14 cellular contexts compared by ENCODE assay signal in genomic region chr1:112515311-112516009, GRCh38. TPM values are rescaled to one million over a fixed set of nuclear protein-coding genes. Genes with fewer than 3 reads are reported as not detected.
DNase-seq lines count a peak whose midpoint lies in the region; ATAC-seq and TF ChIP-seq lines count a peak whose summit lies in the region.
"Had no signal": no experiment of that assay in that cellular context is flagged by ENCODE, and none has a peak within 500 bp of the region (broad histone marks: within the 10 kb centered on the region; RNA-seq: fewer than 3 reads in every experiment).

No MANE protein-coding gene starts in this region.

- ATAC-seq in HG03571 (IDR thresholded peaks at IDR 0.05; ENCODE audit: unreplicated experiment) (no peak), HG03095 (IDR thresholded peaks at IDR 0.05; ENCODE audit: unreplicated experiment) (no peak)
- ATAC-seq: activated CD4-positive, CD25-positive, alpha-beta regulatory T cell treated with anti-CD3 and anti-CD28 coated beads, Interleukin-2, amount 50 U/mL, for 24 hours; activated T-helper 17 cell treated with anti-CD3 and anti-CD28 coated beads, Interleukin-2, amount 50 U/mL, for 72 hours; natural killer cell treated with Interleukin-12 subunit alpha and Interleukin-12 subunit beta and Interleukin-15 and Interleukin-18, amount 100 ng/mL, for 72 hours had no signal

- no peak overlapping the region for H3K9ac ChIP-seq in HUES48 (ENCODE audit: low read depth, low read length)
- H3K9ac ChIP-seq: BLaER1 had no signal

- TF ChIP-seq EP300 in transverse colon (IDR thresholded peaks at IDR 0.05; ENCODE audit: low read depth): no peak

- WGBS in transverse colon (ENCODE audit: low coverage in 1 of 2), 2 donors: 43 to 59% methylated on average over 2 of the region's 2 CpGs

- in situ Hi-C loops in brain microvascular endothelial cell (cut with HindIII; ENCODE audit: low pct_ligation_motif_present, low sequenced_read_pairs) (no loop called here), transverse colon (cut with MboI; ENCODE audit: low pct_ligation_motif_present in 1 of 4, low pct_unique_long_range_greater_than_20kb in 1 of 4, low sequenced_read_pairs in 3 of 4) (loop anchor here in 1 of 4 donors (25.0 kb wide), 1 partner anchor 97 kb away; the partner anchor contains the start of genes CAPZA1 and ST7L)

- no peaks in the 10 kb centered on the region for H3K36me3 ChIP-seq in HUES48 (ENCODE audit: control insufficient read depth, insufficient read depth, low read length)
- H3K36me3 ChIP-seq in brain microvascular endothelial cell (replicated peaks): no peaks in the 10 kb centered on the region
- no peaks in the 10 kb centered on the region for H3K36me3 ChIP-seq in transverse colon
- H3K36me3 ChIP-seq: BLaER1 had no signal

- DNase-seq in AG08396 (ENCODE audit: low spot score) (peak; percentile 77), brain microvascular endothelial cell (peak; percentile 46), kidney tubule cell (ENCODE audit: low spot score) (peak; percentile 89), transverse colon (no peak), NCI-H1417 treated with DMSO at 0.1 percent for 48 hours (lab: John Stamatoyannopoulos, UW) (no peak)
- DNase-seq: SHP77 had no signal

- no peak for TF ChIP-seq POLR2A in transverse colon (IDR thresholded peaks at IDR 0.05)

- intact Hi-C loops in transverse colon (cut with DNase I; ENCODE audit: low total_unique reads): no loop called here

- H3K4me1 ChIP-seq in HUES48 (ENCODE audit: control insufficient read depth, insufficient read depth, low read length): peaks cover 10% of the 10 kb centered on the region
- H3K4me1 ChIP-seq in transverse colon: peaks cover 0 to 8% (median 3%) of the 10 kb centered on the region in 4 donors

- H3K27ac ChIP-seq in HUES48 (ENCODE audit: low read depth, low read length) (peak overlapping the region; percentile 48), brain microvascular endothelial cell (no peak overlapping the region), transverse colon (no peak overlapping the region)
- H3K27ac ChIP-seq: BLaER1, hepatocyte had no signal

- H3K27me3 ChIP-seq in HUES48 (ENCODE audit: control insufficient read depth, insufficient read depth, low read length) (peaks cover 22% of the 10 kb centered on the region), brain microvascular endothelial cell (replicated peaks) (no peaks in the 10 kb centered on the region), transverse colon (peaks cover under 1% of the 10 kb centered on the region)

- no peaks in the 10 kb centered on the region for H3K9me3 ChIP-seq in HUES48 (ENCODE audit: control insufficient read depth, insufficient read depth, low read length)
- H3K9me3 ChIP-seq in transverse colon: no peaks in the 10 kb centered on the region
- H3K9me3 ChIP-seq: BLaER1 had no signal

- TF ChIP-seq CTCF in brain microvascular endothelial cell (IDR thresholded peaks at IDR 0.05; ENCODE audit: low read depth, low read length, missing control alignments) (no peak), transverse colon (IDR thresholded peaks at IDR 0.05) (no peak)

- H3K4me3 ChIP-seq in HUES48 (ENCODE audit: low read depth, low read length) (no peak overlapping the region), brain microvascular endothelial cell (ENCODE audit: low read depth, low read length) (no peak overlapping the region), transverse colon (no peak overlapping the region)
- H3K4me3 ChIP-seq: BLaER1, hepatocyte had no signal

RNA-seq across cellular contexts. Expression of gene WNT2B, which starts 6.7 kb away (rescaled TPM):
- total RNA-seq in transverse colon: 10 to 100 TPM in 2 of 4 donors, 1 to 10 TPM in 2; 7.9 to 17.3 (median 10.0) TPM

Comparison
In these comparisons a context has a peak if more than half of its experiments do, and no peak if none do; other contexts are left out.
1. DNase-seq: peak in AG08396 (single experiment), brain microvascular endothelial cell (single experiment) and kidney tubule cell (single experiment); none in transverse colon (single experiment) and NCI-H1417 treated with DMSO at 0.1 percent for 48 hours (single experiment).